Comparison of ENCODE assay signal across 20 cellular contexts in genomic region chr18:245282-245847, GRCh38. TPM values are rescaled to one million over a fixed set of nuclear protein-coding genes. Genes with fewer than 3 reads are reported as not detected.
DNase-seq lines count a peak whose midpoint lies in the region; ATAC-seq, FAIRE-seq and TF ChIP-seq lines count a peak whose summit lies in the region.
"Had no signal": no experiment of that assay in that cellular context is flagged by ENCODE, and none has a peak within 500 bp of the region (broad histone marks: within the 10 kb centered on the region; RNA-seq: fewer than 3 reads in every experiment).

No MANE protein-coding gene starts in this region.

- H3K36me3 Mint-ChIP-seq in activated T-cell treated with anti-CD3 and anti-CD28 coated beads, Interleukin-2, amount 50 U/mL, for 72 hours (ENCODE audit: insufficient read depth in 2 of 2), result peaks cover 13 to 32% of the 10 kb centered on the region in 2 donors
- peaks cover 5% of the 10 kb centered on the region for H3K36me3 Mint-ChIP-seq in astrocyte (ENCODE audit: low read depth, unreplicated experiment)
- H3K36me3 Mint-ChIP-seq in nephron (ENCODE audit: low read depth), result peaks cover 80% of the 10 kb centered on the region
- peaks cover 38% of the 10 kb centered on the region for H3K36me3 Mint-ChIP-seq in activated T-helper 1 cell treated with anti-CD3 and anti-CD28 coated beads, Interleukin-12 subunit alpha, Interleukin-12 subunit beta, Interleukin-2, Interleukin-4 antibody, amounts not matched to agents 30 ng/mL and 10 ng/mL and 1 ng/mL, durations not matched to agents 14 hours and 24 hours and 36 hours (ENCODE audit: low read depth)

- peak overlapping the region; percentile 45 for H3K27ac Mint-ChIP-seq in activated T-cell treated with anti-CD3 and anti-CD28 coated beads, Interleukin-2, amount 50 U/mL, for 72 hours
- peak overlapping the region; percentile 20 for H3K27ac Mint-ChIP-seq in astrocyte (ENCODE audit: unreplicated experiment)
- peak overlapping the region; percentile 48 to 71 (median 67) for H3K27ac Mint-ChIP-seq in nephron
- no peak overlapping the region for H3K27ac Mint-ChIP-seq in activated T-helper 1 cell treated with anti-CD3 and anti-CD28 coated beads, Interleukin-12 subunit alpha, Interleukin-12 subunit beta, Interleukin-2, Interleukin-4 antibody, amounts not matched to agents 30 ng/mL and 10 ng/mL and 1 ng/mL, durations not matched to agents 14 hours and 24 hours and 36 hours

- no peak for ATAC-seq in activated T-cell treated with anti-CD3 and anti-CD28 coated beads, Interleukin-2, amount 50 U/mL, for 72 hours (replicated peaks in 1 of 2)
- ATAC-seq in HG02763 (IDR thresholded peaks at IDR 0.05; ENCODE audit: unreplicated experiment) (no peak), HG02885 (IDR thresholded peaks at IDR 0.05; ENCODE audit: poor library complexity, unreplicated experiment) (no peak)
- ATAC-seq: SK-N-SH treated with all-trans-retinoic acid at 6 μM for 48 hours had no signal

- no peaks in the 10 kb centered on the region for H3K27me3 Mint-ChIP-seq in activated T-cell treated with anti-CD3 and anti-CD28 coated beads, Interleukin-2, amount 50 U/mL, for 72 hours (ENCODE audit: low read depth)
- H3K27me3 Mint-ChIP-seq in astrocyte (ENCODE audit: low read depth, unreplicated experiment) (no peaks in the 10 kb centered on the region), nephron (ENCODE audit: low read depth) (no peaks in the 10 kb centered on the region)
- no peaks in the 10 kb centered on the region for H3K27me3 Mint-ChIP-seq in activated T-helper 1 cell treated with anti-CD3 and anti-CD28 coated beads, Interleukin-12 subunit alpha, Interleukin-12 subunit beta, Interleukin-2, Interleukin-4 antibody, amounts not matched to agents 30 ng/mL and 10 ng/mL and 1 ng/mL, durations not matched to agents 14 hours and 24 hours and 36 hours (ENCODE audit: insufficient read depth)
- H3K27me3 Mint-ChIP-seq: CD4-positive, alpha-beta memory T cell had no signal

- no peak for TF ChIP-seq CTCF in astrocyte (IDR thresholded peaks at IDR 0.05; ENCODE audit: insufficient read depth, low read depth, low read length)
- no peak for TF ChIP-seq CTCF in nephron (IDR thresholded peaks at IDR 0.05; ENCODE audit: unreplicated experiment in 3 of 3)

- FAIRE-seq in astrocyte (lab: Jason Lieb, UNC), result no peak
- FAIRE-seq: GM12891, H54 had no signal

- no peak overlapping the region for H3K4me3 Mint-ChIP-seq in activated T-cell treated with anti-CD3 and anti-CD28 coated beads, Interleukin-2, amount 50 U/mL, for 72 hours
- H3K4me3 Mint-ChIP-seq in astrocyte (ENCODE audit: unreplicated experiment) (no peak overlapping the region), nephron (no peak overlapping the region)
- H3K4me3 Mint-ChIP-seq in activated T-helper 1 cell treated with anti-CD3 and anti-CD28 coated beads, Interleukin-12 subunit alpha, Interleukin-12 subunit beta, Interleukin-2, Interleukin-4 antibody, amounts not matched to agents 30 ng/mL and 10 ng/mL and 1 ng/mL, durations not matched to agents 14 hours and 24 hours and 36 hours, result no peak overlapping the region
- H3K4me3 Mint-ChIP-seq: CD4-positive, alpha-beta memory T cell had no signal

- H3K4me1 ChIP-seq in GM23248 (ENCODE audit: insufficient read depth) (no peaks in the 10 kb centered on the region), astrocyte (ENCODE audit: insufficient read depth, low read length) (peaks cover under 1% of the 10 kb centered on the region)

- peaks cover 41% of the 10 kb centered on the region for H3K36me3 ChIP-seq in GM23248 (ENCODE audit: low read depth)
- peaks cover 30% of the 10 kb centered on the region for H3K36me3 ChIP-seq in astrocyte (ENCODE audit: insufficient read depth, low read length)

- H3K4me3 ChIP-seq in GM23248 (no peak overlapping the region), astrocyte (ENCODE audit: insufficient read depth, low read depth, low read length) (no peak overlapping the region)
- H3K4me3 ChIP-seq: MG63 had no signal

- 96 to 100% methylated on average over 2 of the region's 2 CpGs for WGBS in GM23248 (ENCODE audit: low coverage in 1 of 2, low lambda C conversion rate in 2 of 2, missing lambda C conversion rate in 2 of 2), 2 experiments

- no peaks in the 10 kb centered on the region for H3K27me3 ChIP-seq in GM23248 (replicated peaks; ENCODE audit: insufficient read depth)
- no peaks in the 10 kb centered on the region for H3K27me3 ChIP-seq in astrocyte (ENCODE audit: insufficient read depth, low read length)
- H3K27me3 ChIP-seq: MG63 had no signal

- H4K20me1 ChIP-seq in GM23248 (ENCODE audit: insufficient read depth) (no peaks in the 10 kb centered on the region), astrocyte (ENCODE audit: insufficient read depth, low read length) (no peaks in the 10 kb centered on the region)

- H3K9me3 ChIP-seq in GM23248 (ENCODE audit: low read depth), result no peaks in the 10 kb centered on the region
- no peaks in the 10 kb centered on the region for H3K9me3 ChIP-seq in astrocyte (ENCODE audit: insufficient read depth, low read depth, low read length)
- H3K9me3 ChIP-seq: MG63 had no signal

- in situ Hi-C loops in GM23248 (cut with MboI), result no loop called here

- H3K4me2 ChIP-seq in GM23248 (ENCODE audit: unreplicated experiment), result no peak overlapping the region
- no peak overlapping the region for H3K4me2 ChIP-seq in astrocyte (ENCODE audit: low read length)

- H3K9ac ChIP-seq in GM23248 (no peak overlapping the region), astrocyte (ENCODE audit: low read length) (no peak overlapping the region)

- no peak for DNase-seq in activated T-cell treated with anti-CD3 and anti-CD28 coated beads, Interleukin-2, amount 50 U/mL, for 72 hours
- no peak for DNase-seq in activated T-cell treated with anti-CD3 and anti-CD28 coated beads for 4 hours
- DNase-seq in GM23248, result peak; percentile 7
- DNase-seq in astrocyte (ENCODE audit: low read depth), result no peak
- DNase-seq in activated T-helper 1 cell treated with anti-CD3 and anti-CD28 coated beads, Interleukin-12 subunit alpha, Interleukin-12 subunit beta, Interleukin-2, Interleukin-4 antibody, amounts not matched to agents 30 ng/mL and 10 ng/mL and 1 ng/mL, durations not matched to agents 14 hours and 24 hours and 36 hours (ENCODE audit: low spot score), result no peak
- DNase-seq: 8988T; Calu3; CD4-positive, alpha-beta memory T cell; MG63; NCI-H1048; NCI-H1436; NCI-H1930; NCI-H226; NCI-H82 had no signal

- no peaks in the 10 kb centered on the region for H3K4me1 Mint-ChIP-seq in activated T-cell treated with anti-CD3 and anti-CD28 coated beads, Interleukin-2, amount 50 U/mL, for 72 hours (ENCODE audit: low read depth)
- no peaks in the 10 kb centered on the region for H3K4me1 Mint-ChIP-seq in astrocyte (ENCODE audit: low read depth, unreplicated experiment)
- peaks cover 9% of the 10 kb centered on the region for H3K4me1 Mint-ChIP-seq in nephron
- no peaks in the 10 kb centered on the region for H3K4me1 Mint-ChIP-seq in activated T-helper 1 cell treated with anti-CD3 and anti-CD28 coated beads, Interleukin-12 subunit alpha, Interleukin-12 subunit beta, Interleukin-2, Interleukin-4 antibody, amounts not matched to agents 30 ng/mL and 10 ng/mL and 1 ng/mL, durations not matched to agents 14 hours and 24 hours and 36 hours (ENCODE audit: low read depth)

- no peaks in the 10 kb centered on the region for H3F3A ChIP-seq in GM23248 (ENCODE audit: insufficient read depth)

- no peaks in the 10 kb centered on the region for H3K9me3 Mint-ChIP-seq in activated T-cell treated with anti-CD3 and anti-CD28 coated beads, Interleukin-2, amount 50 U/mL, for 72 hours
- H3K9me3 Mint-ChIP-seq in astrocyte (ENCODE audit: unreplicated experiment), result peaks cover 3% of the 10 kb centered on the region
- H3K9me3 Mint-ChIP-seq in nephron, result peaks cover 7% of the 10 kb centered on the region
- H3K9me3 Mint-ChIP-seq in activated T-helper 1 cell treated with anti-CD3 and anti-CD28 coated beads, Interleukin-12 subunit alpha, Interleukin-12 subunit beta, Interleukin-2, Interleukin-4 antibody, amounts not matched to agents 30 ng/mL and 10 ng/mL and 1 ng/mL, durations not matched to agents 14 hours and 24 hours and 36 hours, result no peaks in the 10 kb centered on the region
- H3K9me3 Mint-ChIP-seq: CD4-positive, alpha-beta memory T cell had no signal

- intact Hi-C loops in activated T-helper 1 cell treated with anti-CD3 and anti-CD28 coated beads, Interleukin-12 subunit alpha, Interleukin-12 subunit beta, Interleukin-2, Interleukin-4 antibody, amounts not matched to agents 30 ng/mL and 10 ng/mL and 1 ng/mL, durations not matched to agents 14 hours and 24 hours and 36 hours (cut with micrococcal nuclease), result no loop called here

- H2AFZ ChIP-seq in GM23248 (no peak overlapping the region), astrocyte (ENCODE audit: low read depth, low read length) (no peak overlapping the region)

- no peaks in the 10 kb centered on the region for H3K9me2 ChIP-seq in GM23248 (ENCODE audit: insufficient read depth)

- H3K27ac ChIP-seq in GM23248 (no peak overlapping the region), astrocyte (ENCODE audit: low read depth, low read length) (no peak overlapping the region)

- no peaks in the 10 kb centered on the region for H3K79me2 ChIP-seq in GM23248 (ENCODE audit: insufficient read depth)
- no peaks in the 10 kb centered on the region for H3K79me2 ChIP-seq in astrocyte (ENCODE audit: insufficient read depth, low read length)

RNA-seq across cellular contexts. Expression of gene THOC1, which starts 22.5 kb away (rescaled TPM):
- 100 to 1,000 TPM in 1 of 2 donors, 10 to 100 TPM in 1; 76.6 to 111 TPM for total RNA-seq in activated T-cell treated with anti-CD3 and anti-CD28 coated beads, Interleukin-2, amount 50 U/mL, for 72 hours
- 26.8 and 28.3 TPM in 2 replicates for total RNA-seq in GM23248 (2014; rRNA removed; shearing (Covaris generic))
- 23.2 and 23.3 TPM in 2 replicates for polyA plus RNA-seq in GM23248 (2016; fragmentation: Nextera tagmentation; extraction: Ambion mirVana)
- total RNA-seq in astrocyte, result 20.2 and 23.1 TPM in 2 replicates
- 69.9 and 76.8 TPM in 2 replicates for total RNA-seq in activated T-helper 1 cell treated with anti-CD3 and anti-CD28 coated beads, Interleukin-12 subunit alpha, Interleukin-12 subunit beta, Interleukin-2, Interleukin-4 antibody, amounts not matched to agents 30 ng/mL and 10 ng/mL and 1 ng/mL, durations not matched to agents 14 hours and 24 hours and 36 hours
